ENCODE assay signal across 8 cellular contexts in genomic region chrX:13029831-13030771, GRCh38. TPM values are rescaled to one million over a fixed set of nuclear protein-coding genes. Genes with fewer than 3 reads are reported as not detected.
A peak's percentile ranks its signal among the peaks of the same experiment; 100 is the strongest.
DNase-seq lines count a peak whose midpoint lies in the region; ATAC-seq and TF ChIP-seq lines count a peak whose summit lies in the region.

No MANE protein-coding gene starts in this region.

- H3K36me3 ChIP-seq in iPS-15b (ENCODE audit: control insufficient read depth, insufficient read depth, low read length) (no peaks in the 10 kb centered on the region), ovary (no peaks in the 10 kb centered on the region)

- H3K27me3 ChIP-seq in iPS-15b (ENCODE audit: control insufficient read depth, insufficient read depth, low read length) (no peaks in the 10 kb centered on the region), ovary (no peaks in the 10 kb centered on the region)

- TF ChIP-seq POLR2A in ovary (IDR thresholded peaks at IDR 0.05), result no peak

- TF ChIP-seq EP300 in ovary (IDR thresholded peaks at IDR 0.05), result no peak

- intact Hi-C loops in activated CD4-positive, alpha-beta memory T cell treated with anti-CD3 and anti-CD28 coated beads for 36 hours (cut with micrococcal nuclease), result loop anchor here (2.0 kb wide), 1 partner anchor 21 kb away; no protein-coding TSS in a partner anchor
- intact Hi-C loops in ovary (cut with DNase I), result no loop called here

- peak overlapping the region; percentile 21 for H3K4me3 Mint-ChIP-seq in T-helper 1 cell treated with Interleukin-12 subunit alpha and Interleukin-12 subunit beta and Interleukin-4 antibody, amounts not matched to agents 30 μg/mL and 1 μg/mL, for 36 hours
- H3K4me3 Mint-ChIP-seq in activated CD4-positive, alpha-beta memory T cell treated with anti-CD3 and anti-CD28 coated beads for 36 hours, result peak overlapping the region; percentile 41
- peak overlapping the region in 1 of 2 donors; percentile 60 for H3K4me3 Mint-ChIP-seq in stimulated activated naive B cell treated with anti-CD40 and anti-IgM and Interleukin-4, amounts not matched to agents 10 μg/mL and 1 μg/mL and 100 μg/mL, for 72 hours

- H3K4me1 ChIP-seq in iPS-15b (ENCODE audit: control insufficient read depth, insufficient read depth, low read length) (peaks cover 21% of the 10 kb centered on the region), ovary (ENCODE audit: insufficient read depth) (no peaks in the 10 kb centered on the region)

- H3K27ac Mint-ChIP-seq in T-helper 1 cell treated with Interleukin-12 subunit alpha and Interleukin-12 subunit beta and Interleukin-4 antibody, amounts not matched to agents 30 μg/mL and 1 μg/mL, for 36 hours, result peak overlapping the region; percentile 55
- H3K27ac Mint-ChIP-seq in activated CD4-positive, alpha-beta memory T cell treated with anti-CD3 and anti-CD28 coated beads for 36 hours, result peak overlapping the region; percentile 81
- peak overlapping the region; percentile 87 for H3K27ac Mint-ChIP-seq in stimulated activated naive B cell treated with anti-CD40 and anti-IgM and Interleukin-4, amounts not matched to agents 10 μg/mL and 1 μg/mL and 100 μg/mL, for 72 hours

- H3K9ac ChIP-seq in iPS-15b (ENCODE audit: low read depth, low read length), result peak overlapping the region; percentile 26

- CTCF ChIA-PET in activated CD4-positive, alpha-beta memory T cell treated with anti-CD3 and anti-CD28 coated beads for 36 hours (lab: Charles Lee), result interaction anchor here (0.6 to 1.3 kb wide), 2 partner anchors 20 to 63 kb away, joined by 3 read pairs; no protein-coding TSS in a partner anchor

- H3K36me3 Mint-ChIP-seq in T-helper 1 cell treated with Interleukin-12 subunit alpha and Interleukin-12 subunit beta and Interleukin-4 antibody, amounts not matched to agents 30 μg/mL and 1 μg/mL, for 36 hours (ENCODE audit: low read depth), result peaks cover 6% of the 10 kb centered on the region
- no peaks in the 10 kb centered on the region for H3K36me3 Mint-ChIP-seq in activated CD4-positive, alpha-beta memory T cell treated with anti-CD3 and anti-CD28 coated beads for 36 hours
- no peaks in the 10 kb centered on the region for H3K36me3 Mint-ChIP-seq in stimulated activated naive B cell treated with anti-CD40 and anti-IgM and Interleukin-4, amounts not matched to agents 10 μg/mL and 1 μg/mL and 100 μg/mL, for 72 hours

- peaks cover 6% of the 10 kb centered on the region for H3K9me3 Mint-ChIP-seq in T-helper 1 cell treated with Interleukin-12 subunit alpha and Interleukin-12 subunit beta and Interleukin-4 antibody, amounts not matched to agents 30 μg/mL and 1 μg/mL, for 36 hours
- no peaks in the 10 kb centered on the region for H3K9me3 Mint-ChIP-seq in activated CD4-positive, alpha-beta memory T cell treated with anti-CD3 and anti-CD28 coated beads for 36 hours
- no peaks in the 10 kb centered on the region for H3K9me3 Mint-ChIP-seq in stimulated activated naive B cell treated with anti-CD40 and anti-IgM and Interleukin-4, amounts not matched to agents 10 μg/mL and 1 μg/mL and 100 μg/mL, for 72 hours

- peak overlapping the region; percentile 10 for H3K4me3 ChIP-seq in iPS-15b (ENCODE audit: low read depth, low read length)
- no peak overlapping the region for H3K4me3 ChIP-seq in ovary

- peaks cover 51% of the 10 kb centered on the region for H3K4me1 Mint-ChIP-seq in T-helper 1 cell treated with Interleukin-12 subunit alpha and Interleukin-12 subunit beta and Interleukin-4 antibody, amounts not matched to agents 30 μg/mL and 1 μg/mL, for 36 hours (ENCODE audit: low read depth)
- H3K4me1 Mint-ChIP-seq in activated CD4-positive, alpha-beta memory T cell treated with anti-CD3 and anti-CD28 coated beads for 36 hours (ENCODE audit: low read depth), result peaks cover 73% of the 10 kb centered on the region
- peaks cover 26 to 44% of the 10 kb centered on the region in 2 donors for H3K4me1 Mint-ChIP-seq in stimulated activated naive B cell treated with anti-CD40 and anti-IgM and Interleukin-4, amounts not matched to agents 10 μg/mL and 1 μg/mL and 100 μg/mL, for 72 hours

- H3K9me3 ChIP-seq in iPS-15b (ENCODE audit: control insufficient read depth, insufficient read depth, low read length) (no peaks in the 10 kb centered on the region), ovary (no peaks in the 10 kb centered on the region)

- peak; percentile 57 to 65 for ATAC-seq in stimulated activated naive B cell treated with anti-CD40 and anti-IgM and Interleukin-4, amounts not matched to agents 10 μg/mL and 1 μg/mL and 100 μg/mL, for 72 hours (replicated peaks)
- ATAC-seq in HG03097 (IDR thresholded peaks at IDR 0.05; ENCODE audit: low FRiP score, unreplicated experiment), result no peak

- H3K27me3 Mint-ChIP-seq in T-helper 1 cell treated with Interleukin-12 subunit alpha and Interleukin-12 subunit beta and Interleukin-4 antibody, amounts not matched to agents 30 μg/mL and 1 μg/mL, for 36 hours (ENCODE audit: low read depth), result no peaks in the 10 kb centered on the region
- no peaks in the 10 kb centered on the region for H3K27me3 Mint-ChIP-seq in activated CD4-positive, alpha-beta memory T cell treated with anti-CD3 and anti-CD28 coated beads for 36 hours
- peaks cover 0 to 13% of the 10 kb centered on the region in 2 donors for H3K27me3 Mint-ChIP-seq in stimulated activated naive B cell treated with anti-CD40 and anti-IgM and Interleukin-4, amounts not matched to agents 10 μg/mL and 1 μg/mL and 100 μg/mL, for 72 hours

- no peak for TF ChIP-seq CTCF in ovary (IDR thresholded peaks at IDR 0.05)

- DNase-seq in T-helper 1 cell (no peak), ovary (no peak), DMS153 treated with DMSO at 0.1 percent for 48 hours (lab: John Stamatoyannopoulos, UW; ENCODE audit: unreplicated experiment) (no peak)
- no peak for DNase-seq in activated CD4-positive, alpha-beta memory T cell treated with anti-CD3 and anti-CD28 coated beads for 36 hours
- no peak for DNase-seq in stimulated activated naive B cell treated with anti-CD40 and anti-IgM and Interleukin-4, amounts not matched to agents 10 μg/mL and 1 μg/mL and 100 μg/mL, for 72 hours

- WGBS in ovary, 3 donors, result 41 to 54% (median 41%) methylated on average over 8 of the region's 8 CpGs

- H3K27ac ChIP-seq in ovary, result no peak overlapping the region

- POLR2A ChIA-PET in activated CD4-positive, alpha-beta memory T cell treated with anti-CD3 and anti-CD28 coated beads for 36 hours (lab: Charles Lee), result interaction anchor here (0.8 kb wide), 1 partner anchor 47 kb away, joined by 3 read pairs; no protein-coding TSS in a partner anchor

RNA-seq across cellular contexts. Expression of gene FAM9C, which starts 14.3 kb away (rescaled TPM):
- under 1 TPM in 1 of 2 experiments, not detected in 1; 0.05 TPM for total RNA-seq in activated CD4-positive, alpha-beta memory T cell treated with anti-CD3 and anti-CD28 coated beads for 36 hours
- total RNA-seq in ovary, result 1 to 10 TPM in 1 of 7 donors, under 1 TPM in 3, not detected in 3; 0.10 to 1.0 (median 0.74) TPM
- 1 to 10 TPM in 1 of 2 donors, not detected in 1; 1.6 TPM for polyA plus RNA-seq in ovary

RNA-seq across cellular contexts. Expression of gene TMSB4X, which starts 55.2 kb away (rescaled TPM):
- 1,000 to 10,000 TPM; 6,087 to 6,256 TPM for total RNA-seq in activated CD4-positive, alpha-beta memory T cell treated with anti-CD3 and anti-CD28 coated beads for 36 hours
- 1,000 to 10,000 TPM; 1,993 to 2,559 (median 2,105) TPM for total RNA-seq in ovary
- 1,000 to 10,000 TPM; 3,725 to 5,006 TPM for polyA plus RNA-seq in ovary
